Comparison of ENCODE assay signal across 25 cellular contexts in genomic region chr15:69885182-69886041, GRCh38.
DNase-seq lines count a peak whose midpoint lies in the region; ATAC-seq and TF ChIP-seq lines count a peak whose summit lies in the region.
"Had no signal": no experiment of that assay in that cellular context is flagged by ENCODE, and none has a peak within 500 bp of the region (broad histone marks: within the 10 kb centered on the region; RNA-seq: fewer than 3 reads in every experiment).

No MANE protein-coding gene starts in this region.

- no peaks in the 10 kb centered on the region; the same call in 1 of the 2 replicates for H3K9me3 ChIP-seq in HAP-1
- H3K9me3 ChIP-seq: adrenal gland, gastroesophageal sphincter, sigmoid colon, upper lobe of left lung had no signal

- peak; percentile 96 to 99 for DNase-seq in HAP-1 (ENCODE audit: low spot score in 2 of 2)
- DNase-seq in amygdala (lab: John Stamatoyannopoulos, UW): peak in 32 of 56 donors; percentile 3 to 57 (median 22)
- DNase-seq in fibroblast of pulmonary artery (ENCODE audit: low read depth): peak; percentile 60
- DNase-seq in nucleus accumbens (lab: John Stamatoyannopoulos, UW): peak in 31 of 56 donors; percentile 1 to 52 (median 15)
- no peak for DNase-seq in DMS53 (lab: John Stamatoyannopoulos, UW)
- DNase-seq: activated CD4-positive, alpha-beta T cell treated with anti-CD3 and anti-CD28 coated beads, Interleukin-2, amount 10 ng/mL, durations not matched to agents 24 days and 14 days; activated naive CD4-positive, alpha-beta T cell; activated T-cell treated with anti-CD3 and anti-CD28 coated beads, Interleukin-2, amount 50 U/mL, for 48 hours; adrenal gland; DMS79 treated with DMSO at 0.1 percent for 48 hours; islet precursor cell; left ventricle myocardium superior; natural killer cell; NCI-H1417 treated with DMSO at 0.1 percent for 48 hours; NCI-H510A treated with DMSO at 0.1 percent for 48 hours; NK-92 treated with Interleukin-12 subunit alpha and Interleukin-12 subunit beta, amount 100 ng/mL, for 24 hours; Right ventricle myocardium superior; sigmoid colon; stimulated activated CD4-positive, alpha-beta T cell treated with anti-CD3 and anti-CD28 coated beads, Interleukin-4, amount 100 ng/mL, for 4 hours; upper lobe of left lung had no signal

- H3K4me3 ChIP-seq in HAP-1: no peak overlapping the region
- no peak overlapping the region for H3K4me3 ChIP-seq in fibroblast of pulmonary artery (replicated peaks; ENCODE audit: low read depth, low read length)
- H3K4me3 ChIP-seq: adrenal gland, cardiac muscle cell, gastroesophageal sphincter, sigmoid colon, upper lobe of left lung had no signal

- peaks cover 29% of the 10 kb centered on the region for H3K4me1 ChIP-seq in HAP-1
- H3K4me1 ChIP-seq: adrenal gland, sigmoid colon, upper lobe of left lung had no signal

- no peaks in the 10 kb centered on the region for H3K27me3 ChIP-seq in HAP-1 (ENCODE audit: low read depth)
- H3K27me3 ChIP-seq: adrenal gland, upper lobe of left lung had no signal

- in situ Hi-C loops in HAP-1 (cut with MboI; ENCODE audit: low sequenced_read_pairs): no loop called here

- no peak for TF ChIP-seq CTCF in fibroblast of pulmonary artery (IDR thresholded peaks at IDR 0.05; ENCODE audit: low read length, missing control alignments)

- H3K36me3 ChIP-seq in HAP-1 (replicated peaks): no peaks in the 10 kb centered on the region
- H3K36me3 ChIP-seq: adrenal gland, cardiac muscle cell, gastroesophageal sphincter, sigmoid colon, upper lobe of left lung had no signal

- no peak for ATAC-seq in GM18861 (IDR thresholded peaks at IDR 0.05; ENCODE audit: unreplicated experiment)
- no peak for ATAC-seq in GM18907 (IDR thresholded peaks at IDR 0.05; ENCODE audit: unreplicated experiment)
- ATAC-seq: gastroesophageal sphincter; left ventricle myocardium superior; natural killer cell; stimulated activated memory B cell treated with anti-CD40 and anti-IgM and Interleukin-4, amounts not matched to agents 10 μg/mL and 1 μg/mL and 100 μg/mL, for 72 hours had no signal
